ENCODE assay signal across 1 cellular context in the genomic region with DNA sequence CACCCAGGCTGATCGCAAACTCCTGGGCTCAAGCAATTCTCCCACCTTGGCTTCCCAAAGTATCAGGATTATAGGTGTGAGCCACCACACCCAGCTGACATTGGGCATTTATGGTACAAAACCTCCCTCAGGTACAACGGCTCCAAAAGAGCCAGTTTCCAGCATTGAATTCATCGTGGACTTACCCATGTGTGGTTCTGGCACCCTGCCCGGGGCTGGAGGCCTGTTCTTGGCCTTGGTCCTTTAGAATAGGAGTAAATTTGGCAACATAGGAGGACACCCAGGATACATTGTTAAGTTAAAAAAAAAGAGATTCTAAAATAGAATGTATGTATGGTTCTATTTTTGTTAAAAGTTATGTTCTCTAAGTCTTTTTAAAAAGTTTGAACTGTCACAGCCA.
TF ChIP-seq lines count a peak whose summit lies in the region.

No MANE protein-coding gene starts in this region.

TF ChIP-seq in IMR-90, 13 proteins besides CTCF, POLR2A, EP300 and RAD21:
- no peak for TF ChIP-seq MXI1 (IDR thresholded peaks at IDR 0.05; ENCODE audit: borderline replicate concordance, low read depth, low read length)
- no peak for TF ChIP-seq RFX5 (IDR thresholded peaks at IDR 0.05; ENCODE audit: low read depth, low read length)
- no peak for TF ChIP-seq NFE2L2 (IDR thresholded peaks at IDR 0.05; ENCODE audit: low read depth, low read length)
- TF ChIP-seq CEBPB (IDR thresholded peaks at IDR 0.05; ENCODE audit: low read depth, low read length), result no peak
- TF ChIP-seq FOS (IDR thresholded peaks at IDR 0.05; ENCODE audit: low read depth, low read length), result no peak
- TF ChIP-seq, protein P1, sequence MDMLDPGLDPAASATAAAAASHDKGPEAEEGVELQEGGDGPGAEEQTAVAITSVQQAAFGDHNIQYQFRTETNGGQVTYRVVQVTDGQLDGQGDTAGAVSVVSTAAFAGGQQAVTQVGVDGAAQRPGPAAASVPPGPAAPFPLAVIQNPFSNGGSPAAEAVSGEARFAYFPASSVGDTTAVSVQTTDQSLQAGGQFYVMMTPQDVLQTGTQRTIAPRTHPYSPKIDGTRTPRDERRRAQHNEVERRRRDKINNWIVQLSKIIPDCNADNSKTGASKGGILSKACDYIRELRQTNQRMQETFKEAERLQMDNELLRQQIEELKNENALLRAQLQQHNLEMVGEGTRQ (IDR thresholded peaks at IDR 0.05; ENCODE audit: low read depth, low read length), result no peak
